In the genomic region with DNA sequence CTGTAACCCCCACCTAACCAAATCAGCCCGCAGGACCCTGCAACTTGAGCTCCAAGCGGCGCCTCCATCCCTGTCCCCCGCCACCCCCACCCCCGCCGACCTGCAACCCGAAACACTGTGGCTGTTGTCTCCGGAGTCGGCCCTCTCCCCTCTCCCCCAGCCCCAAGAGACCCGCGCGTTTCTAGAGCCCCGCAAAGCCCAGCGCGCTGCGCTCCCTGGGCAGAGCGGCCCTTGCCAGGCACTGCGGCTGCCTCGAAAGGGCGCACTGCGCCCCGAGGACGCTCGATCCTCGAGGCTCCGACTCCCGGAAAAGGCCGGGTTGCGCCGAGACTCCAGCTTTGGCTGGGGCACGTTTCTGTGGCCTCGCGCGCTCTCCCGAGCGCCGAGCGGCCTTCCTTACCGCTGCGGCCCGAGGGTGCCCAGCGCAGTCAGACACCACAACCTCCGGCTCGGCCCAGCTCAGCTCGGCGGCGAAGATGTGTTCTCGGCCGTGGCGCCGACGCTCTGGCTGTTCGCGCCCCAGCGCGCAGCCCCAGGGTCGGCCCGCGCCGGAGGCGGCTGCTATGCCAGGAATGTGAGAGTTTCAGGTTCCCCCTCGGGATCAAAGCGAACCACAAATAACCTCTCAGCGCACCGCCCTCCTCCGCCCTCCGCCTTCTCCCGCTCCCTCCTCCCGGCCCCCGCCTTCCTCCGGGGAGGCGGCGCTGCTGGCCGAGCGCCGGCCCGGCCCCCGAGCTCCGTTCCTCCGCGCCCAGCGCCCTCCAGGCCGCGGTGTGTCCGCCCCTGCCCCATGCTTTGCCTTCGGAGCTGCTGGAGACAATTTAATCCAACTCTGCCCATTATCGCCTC, we compare ENCODE assay signal across 8 cellular contexts. TPM values are rescaled to one million over a fixed set of nuclear protein-coding genes. Genes with fewer than 3 reads are reported as not detected.
A peak's percentile ranks its signal among the peaks of the same experiment; 100 is the strongest.
DNase-seq lines count a peak whose midpoint lies in the region; ATAC-seq and TF ChIP-seq lines count a peak whose summit lies in the region.
"Had no signal": no experiment of that assay in that cellular context is flagged by ENCODE, and none has a peak within 500 bp of the region (broad histone marks: within the 10 kb centered on the region; RNA-seq: fewer than 3 reads in every experiment).

A gene (minus strand): TSS at position 506 of the 849 bp plus-strand sequence. CDS start 3,014 bp downstream, outside the sequence.

- peaks cover 44% of the 10 kb centered on the region for H4K20me1 ChIP-seq in PC-9 (ENCODE audit: insufficient read depth)

- H3K9me2 ChIP-seq in PC-9 (ENCODE audit: insufficient read depth), result no peaks in the 10 kb centered on the region

- in situ Hi-C loops in T47D (cut with HindIII; ENCODE audit: low pct_unique_long_range_greater_than_20kb, low sequenced_read_pairs), result no loop called here

- peak within 1 kb of the TSS; percentile 74 for H2AFZ ChIP-seq in PC-9

- H3K4me2 ChIP-seq in PC-9, result peak within 1 kb of the TSS; percentile 99

- TF ChIP-seq CTCF in PC-9 (conservative IDR thresholded peaks at IDR 0.05), result no peak

- POLR2A ChIA-PET in PC-9 (lab: Charles Lee; ENCODE audit: unreplicated experiment), result interaction anchor here (0.5 to 3.2 kb wide), 24 partner anchors 10 to 1866 kb away, joined by 3 to 76 read pairs (median 5); a partner anchor contains a TSS

- H3F3A ChIP-seq in PC-9 (ENCODE audit: insufficient read depth, low read depth), result peaks cover 66% of the 10 kb centered on the region

- peak within 1 kb of the TSS; percentile 100 for H3K4me3 ChIP-seq in PC-9

- intact Hi-C loops in PC-9 (cut with micrococcal nuclease; ENCODE audit: unreplicated experiment), result loop anchor here (1.0 to 2.0 kb wide), 6 partner anchors 10 to 75 kb away; no protein-coding TSS in a partner anchor

- peak; percentile 53 for ATAC-seq in HG03432 (IDR thresholded peaks at IDR 0.05; ENCODE audit: unreplicated experiment)
- no peak for ATAC-seq in HG02852 (IDR thresholded peaks at IDR 0.05; ENCODE audit: unreplicated experiment)

- CTCF ChIA-PET in PC-9 (lab: Charles Lee), result interaction anchor here (0.6 to 1.8 kb wide), 2 partner anchors 58 to 99 kb away, joined by 4 to 7 read pairs; no protein-coding TSS in a partner anchor

- no peaks in the 10 kb centered on the region for H3K27me3 ChIP-seq in PC-9 (ENCODE audit: insufficient read depth, low read depth)

- H3K36me3 ChIP-seq in PC-9 (ENCODE audit: low read depth), result peaks cover 42% of the 10 kb centered on the region
- H3K36me3 ChIP-seq: neutrophil had no signal

- peaks cover 70% of the 10 kb centered on the region for H3K4me1 ChIP-seq in PC-9 (replicated peaks; ENCODE audit: insufficient read depth)

- peak within 1 kb of the TSS; percentile 98 for H3K27ac ChIP-seq in PC-9
- H3K27ac ChIP-seq: neutrophil had no signal

- peak; percentile 98 for DNase-seq in ELF-1 (ENCODE audit: low read depth, low spot score)
- DNase-seq in PC-9, result peak; percentile 86 to 98
- peak; percentile 80 to 97 for DNase-seq in T47D (ENCODE audit: low read depth in 1 of 2, low spot score in 1 of 2)
- DNase-seq in iPS DF 19.7 (ENCODE audit: low read depth, low spot score), result peak; percentile 87
- peak; percentile 91 for DNase-seq in pulmonary artery endothelial cell (ENCODE audit: low read depth, low spot score)

- no TSS peak for BruUV-seq in PC-9 (replicated peaks; lab: Mats Ljungman, UMichigan)

- H3K79me2 ChIP-seq in PC-9 (ENCODE audit: low read depth), result peaks cover 72% of the 10 kb centered on the region

- H3K9me3 ChIP-seq in PC-9 (ENCODE audit: insufficient read depth, low read depth), result no peaks in the 10 kb centered on the region
- H3K9me3 ChIP-seq: neutrophil had no signal

RNA-seq across cellular contexts. Expression of the gene that starts here (rescaled TPM):
- 147 and 221 TPM in 2 replicates for total RNA-seq in PC-9 (2021)
- total RNA-seq in pulmonary artery endothelial cell, result 85.1 and 104 TPM in 2 replicates
